ENCODE assay signal across 18 cellular contexts in genomic region chr9:115127191-115127817, GRCh38. TPM values are rescaled to one million over a fixed set of nuclear protein-coding genes. Genes with fewer than 3 reads are reported as not detected.
A peak's percentile ranks its signal among the peaks of the same experiment; 100 is the strongest.
DNase-seq lines count a peak whose midpoint lies in the region; ATAC-seq and TF ChIP-seq lines count a peak whose summit lies in the region.
"Had no signal": no experiment of that assay in that cellular context is flagged by ENCODE, and none has a peak within 500 bp of the region (broad histone marks: within the 10 kb centered on the region; RNA-seq: fewer than 3 reads in every experiment).

No MANE protein-coding gene starts in this region.

- no peaks in the 10 kb centered on the region for H3K36me3 ChIP-seq in brain microvascular endothelial cell (replicated peaks)
- H3K36me3 ChIP-seq in mesenchymal stem cell (ENCODE audit: control insufficient read depth in 1 of 2, insufficient read depth in 2 of 2, low read depth in 1 of 2, low read length in 2 of 2), result no peaks in the 10 kb centered on the region
- no peaks in the 10 kb centered on the region for H3K36me3 ChIP-seq in GM23248 (ENCODE audit: low read depth)
- H3K36me3 ChIP-seq: BE2C, Peyer's patch, prostate gland, uterus had no signal

- H2AK5ac ChIP-seq in mesenchymal stem cell (ENCODE audit: low read length, severe bottlenecking), result peak overlapping the region; percentile 88

- H3K4me2 ChIP-seq in mesenchymal stem cell (ENCODE audit: low read length, poor library complexity, severe bottlenecking), result no peak overlapping the region
- no peak overlapping the region for H3K4me2 ChIP-seq in GM23248 (ENCODE audit: unreplicated experiment)

- H4K20me1 ChIP-seq in GM23248 (ENCODE audit: insufficient read depth), result no peaks in the 10 kb centered on the region

- DNase-seq in Caki2 (ENCODE audit: low read depth) (peak; percentile 2), MV-4-11 (lab: John Stamatoyannopoulos, UW) (peak; percentile 33), brain microvascular endothelial cell (peak; percentile 49), mesenchymal stem cell (peak; percentile 62), GM23248 (no peak), NCI-H1105 (lab: John Stamatoyannopoulos, UW) (no peak), NCI-H1930 (lab: John Stamatoyannopoulos, UW) (no peak)
- DNase-seq: activated CD4-positive, alpha-beta T cell treated with anti-CD3 and anti-CD28 coated beads, Interleukin-2, amount 10 ng/mL, durations not matched to agents 24 days and 14 days; activated T-cell treated with anti-CD3 and anti-CD28 coated beads, Interleukin-2, amount 50 U/mL, for 72 hours; BE2C; foreskin melanocyte; mucosa of descending colon; Peyer's patch; stimulated activated CD4-positive, alpha-beta T cell treated with anti-CD3 and anti-CD28 coated beads, Interleukin-2, amount 100 ng/mL, for 24 hours; uterus had no signal

- no peak overlapping the region for H4K91ac ChIP-seq in mesenchymal stem cell (ENCODE audit: low read length)

- no peak for ATAC-seq in HG03175 (IDR thresholded peaks at IDR 0.05; ENCODE audit: unreplicated experiment)
- ATAC-seq: activated T-cell treated with anti-CD3 and anti-CD28 coated beads, Interleukin-2, amount 50 U/mL, for 72 hours; mucosa of descending colon had no signal

- H2AFZ ChIP-seq in mesenchymal stem cell (ENCODE audit: low read depth, low read length) (no peak overlapping the region), GM23248 (no peak overlapping the region)

- no peak overlapping the region for H3K18ac ChIP-seq in mesenchymal stem cell (ENCODE audit: low read depth in 1 of 2, low read length in 2 of 2)

- H4K8ac ChIP-seq in mesenchymal stem cell (ENCODE audit: low read length), result no peak overlapping the region

- no peaks in the 10 kb centered on the region for H3K79me2 ChIP-seq in GM23248 (ENCODE audit: insufficient read depth)

- H3K4me1 ChIP-seq in mesenchymal stem cell (ENCODE audit: control insufficient read depth, insufficient read depth, low read depth, low read length), result peaks cover under 1% of the 10 kb centered on the region
- H3K4me1 ChIP-seq in GM23248 (ENCODE audit: insufficient read depth), result no peaks in the 10 kb centered on the region
- H3K4me1 ChIP-seq: BE2C, Peyer's patch, prostate gland, uterus had no signal

- no peaks in the 10 kb centered on the region; the same call in 1 of the 2 replicates for H3F3A ChIP-seq in GM23248 (ENCODE audit: insufficient read depth)

- H3K9ac ChIP-seq in mesenchymal stem cell (ENCODE audit: low read length), result peak overlapping the region; percentile 42
- no peak overlapping the region for H3K9ac ChIP-seq in GM23248

- H3K23ac ChIP-seq in mesenchymal stem cell (ENCODE audit: low read length in 2 of 2), result no peak overlapping the region

- no peaks in the 10 kb centered on the region for H3K79me1 ChIP-seq in mesenchymal stem cell (replicated peaks; ENCODE audit: low read length, poor library complexity, severe bottlenecking)

- no peak overlapping the region for H2BK5ac ChIP-seq in mesenchymal stem cell (ENCODE audit: low read depth, low read length, poor library complexity, severe bottlenecking)

- H3K14ac ChIP-seq in mesenchymal stem cell (ENCODE audit: low read length in 2 of 2), result no peak overlapping the region

- H3K4ac ChIP-seq in mesenchymal stem cell (ENCODE audit: low read depth in 1 of 2, low read length in 2 of 2), result no peak overlapping the region

- H3K4me3 ChIP-seq in brain microvascular endothelial cell (ENCODE audit: low read depth, low read length), result no peak overlapping the region
- H3K4me3 ChIP-seq in mesenchymal stem cell (ENCODE audit: insufficient read depth in 1 of 2, low read depth in 1 of 2, low read length in 2 of 2), result no peak overlapping the region
- no peak overlapping the region for H3K4me3 ChIP-seq in GM23248
- H3K4me3 ChIP-seq: mucosa of descending colon, Peyer's patch, prostate gland, uterus had no signal

- no peak overlapping the region for H2BK15ac ChIP-seq in mesenchymal stem cell (ENCODE audit: low read depth, poor library complexity, severe bottlenecking)

- H3K9me3 ChIP-seq in mesenchymal stem cell (ENCODE audit: control insufficient read depth, low read length) (peaks cover 7% of the 10 kb centered on the region), GM23248 (ENCODE audit: low read depth) (no peaks in the 10 kb centered on the region)
- H3K9me3 ChIP-seq: BE2C, Peyer's patch, prostate gland, uterus had no signal

- no peak overlapping the region for H2BK120ac ChIP-seq in mesenchymal stem cell (ENCODE audit: low read depth, low read length)

- no peak overlapping the region for H2BK12ac ChIP-seq in mesenchymal stem cell (ENCODE audit: low read length in 2 of 2)

- H3K9me2 ChIP-seq in GM23248 (ENCODE audit: insufficient read depth), result no peaks in the 10 kb centered on the region

- H3K27ac ChIP-seq in brain microvascular endothelial cell (no peak overlapping the region), mesenchymal stem cell (ENCODE audit: low read length, poor library complexity, severe bottlenecking) (peak overlapping the region; percentile 23), GM23248 (no peak overlapping the region)
- H3K27ac ChIP-seq: prostate gland, uterus had no signal

- in situ Hi-C loops in Caki2 (cut with HindIII; ENCODE audit: low pct_unique_long_range_greater_than_20kb, low sequenced_read_pairs) (no loop called here), brain microvascular endothelial cell (cut with HindIII; ENCODE audit: low pct_ligation_motif_present, low sequenced_read_pairs) (no loop called here), GM23248 (cut with MboI) (no loop called here)

- H3K27me3 ChIP-seq in brain microvascular endothelial cell (replicated peaks) (no peaks in the 10 kb centered on the region), mesenchymal stem cell (ENCODE audit: control insufficient read depth in 1 of 2, insufficient read depth in 1 of 2, low read length in 2 of 2) (no peaks in the 10 kb centered on the region), GM23248 (replicated peaks; ENCODE audit: insufficient read depth) (no peaks in the 10 kb centered on the region)
- H3K27me3 ChIP-seq: BE2C, Peyer's patch, uterus had no signal

- no peak for TF ChIP-seq CTCF in brain microvascular endothelial cell (IDR thresholded peaks at IDR 0.05; ENCODE audit: low read depth, low read length, missing control alignments)

- 56% methylated on average over 4 of the region's 4 CpGs for WGBS in mesenchymal stem cell
- 73 to 74% methylated on average over 4 of the region's 4 CpGs for WGBS in GM23248 (ENCODE audit: low coverage in 1 of 2, low lambda C conversion rate in 2 of 2, missing lambda C conversion rate in 2 of 2), 2 experiments

RNA-seq across cellular contexts. Expression of gene TNC, which starts 9.3 kb away (rescaled TPM):
- total RNA-seq in Caki2 (2014; rRNA removed; shearing (Covaris generic); ENCODE audit: low replicate concordance), result 0.09 and 3.3 TPM in 2 replicates
- 32.2 TPM for polyA plus RNA-seq in mesenchymal stem cell (2013, experiment 1 of 2)
- polyA plus RNA-seq in mesenchymal stem cell (2013, experiment 2 of 2), result 29.1 TPM
- total RNA-seq in GM23248 (2014; rRNA removed; shearing (Covaris generic)), result 319 and 372 TPM in 2 replicates
- 165 and 168 TPM in 2 replicates for polyA plus RNA-seq in GM23248 (2016; fragmentation: Nextera tagmentation; extraction: Ambion mirVana)
- total RNA-seq: NCI-H460 had no signal

Comparison
In these comparisons a context has a peak if more than half of its experiments do, and no peak if none do; other contexts are left out.
1. DNase-seq: peak in Caki2 (single experiment), MV-4-11 (single experiment), brain microvascular endothelial cell (single experiment) and mesenchymal stem cell (single experiment); none in GM23248 (single experiment), NCI-H1105 (single experiment) and NCI-H1930 (0 of 2).
2. RNA of gene TNC, which starts 9.3 kb away (total RNA-seq): 319 to 372 TPM in GM23248; 0.09 to 3.3 TPM in Caki2; every median in the first group is over 10 times any median in the second.